16 cellular contexts compared by ENCODE assay signal in the genomic region with DNA sequence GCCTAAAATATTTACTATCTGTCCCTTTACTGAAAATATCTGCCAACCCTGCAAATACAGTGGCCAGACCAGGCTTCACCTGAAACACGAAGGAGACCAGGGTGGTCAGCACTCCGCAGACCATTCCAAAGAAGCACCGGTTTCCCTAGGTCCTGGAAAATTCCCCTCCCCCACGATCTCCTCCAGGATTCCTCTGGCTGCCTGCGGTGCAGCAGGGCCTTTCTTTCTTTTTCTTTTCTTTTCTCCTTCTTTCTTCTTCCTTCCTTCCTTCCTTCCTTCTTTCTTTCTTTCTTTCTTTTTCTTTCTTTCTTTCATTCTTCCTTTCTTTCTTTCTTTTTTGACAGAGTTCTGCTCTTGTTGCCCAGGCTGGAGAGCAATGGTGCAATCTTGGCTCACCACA.
"Had no signal": no experiment of that assay in that cellular context is flagged by ENCODE, and none has a peak within 500 bp of the region (broad histone marks: within the 10 kb centered on the region; RNA-seq: fewer than 3 reads in every experiment).

No MANE protein-coding gene starts in this region.

- H3K27ac Mint-ChIP-seq: activated T-cell treated with anti-CD3 and anti-CD28 coated beads, Interleukin-2, amount 50 U/mL, for 24 hours; dendritic cell treated with granulocyte-macrophage colony-stimulating factor and Interleukin-4, amounts not matched to agents 40 ng/mL and 50 ng/mL, for 4 days; natural killer cell; stimulated activated naive CD8-positive, alpha-beta T cell treated with anti-CD3 and anti-CD28 coated beads, Interleukin-15, Interleukin-2, amounts not matched to agents 100 ng/mL and 50 ng/mL, for 24 hours; T-helper 17 cell had no signal

- H3K36me3 ChIP-seq: thyroid gland had no signal

- H3K4me3 Mint-ChIP-seq: activated T-cell treated with anti-CD3 and anti-CD28 coated beads, Interleukin-2, amount 50 U/mL, for 24 hours; central memory CD8-positive, alpha-beta T cell; dendritic cell treated with granulocyte-macrophage colony-stimulating factor and Interleukin-4, amounts not matched to agents 40 ng/mL and 50 ng/mL, for 4 days; natural killer cell; stimulated activated naive CD8-positive, alpha-beta T cell treated with anti-CD3 and anti-CD28 coated beads, Interleukin-15, Interleukin-2, amounts not matched to agents 100 ng/mL and 50 ng/mL, for 24 hours; T-helper 17 cell had no signal

- H3K27ac ChIP-seq: psoas muscle, thyroid gland had no signal

- H3K27me3 ChIP-seq: body of pancreas, thyroid gland had no signal

- H3K4me3 ChIP-seq: body of pancreas, lung, psoas muscle, thyroid gland had no signal

- H3K9me3 Mint-ChIP-seq: activated naive CD4-positive, alpha-beta T cell treated with anti-CD3 and anti-CD28 coated beads, Interleukin-2, amount 50 U/mL, for 72 hours; activated T-cell treated with anti-CD3 and anti-CD28 coated beads, Interleukin-2, amount 50 U/mL, for 24 hours; central memory CD8-positive, alpha-beta T cell; dendritic cell treated with granulocyte-macrophage colony-stimulating factor and Interleukin-4, amounts not matched to agents 40 ng/mL and 50 ng/mL, for 4 days; natural killer cell; stimulated activated naive CD8-positive, alpha-beta T cell treated with anti-CD3 and anti-CD28 coated beads, Interleukin-15, Interleukin-2, amounts not matched to agents 100 ng/mL and 50 ng/mL, for 24 hours had no signal

- H3K27me3 Mint-ChIP-seq: dendritic cell treated with granulocyte-macrophage colony-stimulating factor and Interleukin-4, amounts not matched to agents 40 ng/mL and 50 ng/mL, for 4 days; stimulated activated naive CD8-positive, alpha-beta T cell treated with anti-CD3 and anti-CD28 coated beads, Interleukin-15, Interleukin-2, amounts not matched to agents 100 ng/mL and 50 ng/mL, for 24 hours had no signal

- H3K4me1 ChIP-seq: psoas muscle, thyroid gland had no signal

- H3K36me3 Mint-ChIP-seq: activated naive CD4-positive, alpha-beta T cell treated with anti-CD3 and anti-CD28 coated beads, Interleukin-2, amount 50 U/mL, for 72 hours; natural killer cell had no signal

- ATAC-seq: activated naive CD4-positive, alpha-beta T cell treated with anti-CD3 and anti-CD28 coated beads, Interleukin-2, amount 50 U/mL, for 72 hours; natural killer cell; psoas muscle; sciatic nerve; T-helper 17 cell had no signal

- H3K9me3 ChIP-seq: body of pancreas, psoas muscle, thyroid gland had no signal

- DNase-seq: activated effector memory CD4-positive, alpha-beta T cell treated with anti-CD3 and anti-CD28 coated beads, Interleukin-2, amount 50 U/mL, for 16 hours; activated T-cell treated with anti-CD3 and anti-CD28 coated beads, Interleukin-2, amount 50 U/mL, for 24 hours; amniotic stem cell; erythroblast; hippocampal formation; natural killer cell; psoas muscle; T-helper 17 cell had no signal

- H3K4me1 Mint-ChIP-seq: central memory CD8-positive, alpha-beta T cell; natural killer cell; T-helper 17 cell had no signal
